ENCODE assay signal across 17 cellular contexts in the genomic region with DNA sequence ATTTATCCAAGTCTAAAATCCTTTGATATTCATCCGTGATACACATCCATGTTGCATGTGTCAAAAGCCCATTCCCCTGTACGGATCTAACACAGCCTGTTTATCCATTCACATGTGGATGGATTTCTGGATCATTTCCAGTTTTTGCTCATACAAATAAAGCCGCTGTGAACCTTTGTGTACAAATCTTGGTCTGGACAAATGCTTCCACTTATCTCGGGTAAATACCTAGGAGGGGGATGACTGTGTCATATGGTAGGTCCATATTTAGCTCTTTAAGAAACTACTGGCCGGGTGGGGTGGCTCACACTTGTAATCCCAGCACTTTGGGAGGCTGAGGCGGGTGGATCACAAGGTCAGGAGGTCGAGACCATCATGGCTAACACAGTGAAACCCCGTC.
"Had no signal": no experiment of that assay in that cellular context is flagged by ENCODE, and none has a peak within 500 bp of the region (broad histone marks: within the 10 kb centered on the region; RNA-seq: fewer than 3 reads in every experiment).

No MANE protein-coding gene starts in this region.

- H3K4me1 ChIP-seq: esophagus squamous epithelium, prostate gland, upper lobe of left lung had no signal

- H3K27me3 ChIP-seq: esophagus squamous epithelium, upper lobe of left lung had no signal

- ATAC-seq: right cardiac atrium had no signal

- H3K27ac ChIP-seq: coronary artery, esophagus squamous epithelium, prostate gland, upper lobe of left lung had no signal

- DNase-seq: activated CD4-positive, alpha-beta T cell treated with anti-CD3 and anti-CD28 coated beads, Interleukin-2, amount 10 ng/mL, durations not matched to agents 7 days and 5 days; activated CD8-positive, alpha-beta memory T cell treated with anti-CD3 and anti-CD28 coated beads, Interleukin-2, amount 50 U/mL, for 48 hours; activated gamma-delta T cell treated with Interleukin-2 at 50 U/mL for 16 hours; activated naive CD8-positive, alpha-beta T cell treated with anti-CD3 and anti-CD28 coated beads, Interleukin-2, amount 10 ng/mL, durations not matched to agents 7 days and 5 days; effector CD4-positive, alpha-beta T cell; esophagus squamous epithelium; foreskin fibroblast; immature natural killer cell; midbrain; right cardiac atrium; small intestine; stimulated activated CD4-positive, alpha-beta T cell treated with anti-CD3 and anti-CD28 coated beads, Interleukin-4, amount 100 ng/mL, for 24 hours; stimulated activated CD8-positive, alpha-beta memory T cell treated with anti-CD3 and anti-CD28 coated beads, Interleukin-4, amount 100 ng/mL, for 48 hours; stimulated activated naive CD4-positive, alpha-beta T cell treated with Interleukin-2 at 50 U/mL for 16 hours; upper lobe of left lung had no signal

- H3K9me3 ChIP-seq: prostate gland had no signal

- H3K4me3 ChIP-seq: coronary artery, esophagus squamous epithelium, prostate gland, upper lobe of left lung had no signal
